Comparison of ENCODE assay signal across 21 cellular contexts in the genomic region with DNA sequence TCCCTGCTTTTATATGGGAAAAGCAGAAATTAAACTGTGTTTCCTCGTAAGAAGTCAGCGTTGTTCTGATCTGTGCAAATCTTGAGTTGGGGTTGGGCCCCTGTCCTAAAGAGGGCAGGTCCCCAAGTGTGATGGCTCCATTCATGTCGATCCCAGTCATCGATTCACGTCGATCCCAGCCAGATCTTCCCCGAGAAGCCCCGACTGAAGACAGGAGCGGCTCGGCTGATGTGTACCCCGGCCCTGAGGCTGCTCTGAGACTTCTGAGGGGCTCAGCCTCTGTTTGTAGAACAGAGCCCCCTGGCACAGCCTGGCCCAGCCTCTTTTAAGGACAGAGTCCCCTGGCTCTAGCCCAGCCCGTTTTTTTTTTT.
"Had no signal": no experiment of that assay in that cellular context is flagged by ENCODE, and none has a peak within 500 bp of the region (broad histone marks: within the 10 kb centered on the region; RNA-seq: fewer than 3 reads in every experiment).

No MANE protein-coding gene starts in this region.

- H3K9me3 ChIP-seq: colonic mucosa, ovary, right atrium auricular region, suprapubic skin, thyroid gland, upper lobe of left lung, uterus had no signal

- H3K27me3 ChIP-seq: colonic mucosa, foreskin keratinocyte, ovary, right atrium auricular region, suprapubic skin, thyroid gland, upper lobe of left lung, uterus had no signal

- H3K27ac Mint-ChIP-seq: nephron had no signal

- H3K27ac ChIP-seq: colonic mucosa, foreskin keratinocyte, ovary, right atrium auricular region, suprapubic skin, thyroid gland, upper lobe of left lung, uterus had no signal

- H3K9me3 Mint-ChIP-seq: naive B cell, nephron had no signal

- H3K4me3 Mint-ChIP-seq: nephron had no signal

- H3K27me3 Mint-ChIP-seq: naive B cell had no signal

- H3K4me1 Mint-ChIP-seq: naive B cell, nephron had no signal

- H3K36me3 Mint-ChIP-seq: naive B cell had no signal

- H3K4me3 ChIP-seq: colonic mucosa, lung, ovary, right atrium auricular region, suprapubic skin, thyroid gland, upper lobe of left lung, uterus had no signal

- H3K4me1 ChIP-seq: colonic mucosa, foreskin keratinocyte, suprapubic skin, thyroid gland, upper lobe of left lung, uterus had no signal

- DNase-seq: colonic mucosa; dermis blood vessel endothelial cell; erythroblast; head of caudate nucleus; hippocampal formation; left colon; left ventricle myocardium superior; mesenchymal stem cell; naive B cell; ovary; small intestine; stimulated activated CD4-positive, alpha-beta T cell treated with anti-CD3 and anti-CD28 coated beads, Interleukin-12 subunit alpha, Interleukin-12 subunit beta, amount 100 ng/mL, for 4 hours; stimulated activated naive CD8-positive, alpha-beta T cell treated with anti-CD3 and anti-CD28 coated beads, Interleukin-15, Interleukin-2, amounts not matched to agents 100 U/mL and 50 U/mL, for 24 hours; thyroid gland; upper lobe of left lung; uterus had no signal

- H3K36me3 ChIP-seq: ovary, uterus had no signal

- ATAC-seq: left ventricle myocardium superior; stimulated activated naive CD8-positive, alpha-beta T cell treated with anti-CD3 and anti-CD28 coated beads, Interleukin-15, Interleukin-2, amounts not matched to agents 100 U/mL and 50 U/mL, for 24 hours had no signal
